Comparison of ENCODE assay signal across 1 cellular context in the genomic region with DNA sequence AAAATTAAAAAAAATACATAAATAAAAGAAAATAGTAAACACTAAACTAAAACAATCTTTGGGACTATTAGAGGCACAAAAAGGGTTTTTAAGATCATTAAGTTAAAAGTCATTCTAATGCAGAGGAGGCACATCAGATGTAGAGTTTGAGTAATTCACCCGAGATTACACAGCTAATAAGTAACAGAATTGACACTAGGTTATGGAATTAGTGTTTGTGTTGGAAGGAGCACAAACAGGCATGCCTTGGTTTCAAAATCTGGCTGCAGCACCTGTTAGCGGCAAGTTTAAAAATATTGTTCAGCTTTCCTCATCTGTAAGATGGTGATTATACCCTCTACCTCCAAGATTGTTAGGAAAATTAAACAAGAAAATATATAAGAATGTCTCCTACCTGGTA.
TF ChIP-seq lines count a peak whose summit lies in the region.

No MANE protein-coding gene starts in this region.

TF ChIP-seq in IMR-90, 13 proteins besides CTCF, POLR2A, EP300 and RAD21:
- TF ChIP-seq BHLHE40 (IDR thresholded peaks at IDR 0.05; ENCODE audit: low read depth, low read length), result no peak
